In genomic region chr1:56921486-56921885, GRCh38 we compare ENCODE assay signal across 36 cellular contexts. TPM values are rescaled to one million over a fixed set of nuclear protein-coding genes. Genes with fewer than 3 reads are reported as not detected.
"Had no signal": no experiment of that assay in that cellular context is flagged by ENCODE, and none has a peak within 500 bp of the region (broad histone marks: within the 10 kb centered on the region; RNA-seq: fewer than 3 reads in every experiment).

No MANE protein-coding gene starts in this region.

- H3K9me3 Mint-ChIP-seq: activated CD4-positive, alpha-beta memory T cell treated with anti-CD3 and anti-CD28 coated beads for 36 hours; activated CD4-positive, alpha-beta T cell treated with anti-CD3 and anti-CD28 coated beads, Interleukin-2, amount 10 ng/mL, durations not matched to agents 24 days and 14 days; dendritic cell treated with granulocyte-macrophage colony-stimulating factor and Interleukin-4, amounts not matched to agents 40 ng/mL and 50 ng/mL, for 4 days; mesothelial cell of epicardium; stimulated activated effector memory CD8-positive, alpha-beta T cell treated with anti-CD3 and anti-CD28 coated beads, Interleukin-12 subunit alpha, Interleukin-12 subunit beta, amount 100 ng/mL, for 72 hours had no signal

- H3K4me3 Mint-ChIP-seq: activated CD4-positive, alpha-beta memory T cell treated with anti-CD3 and anti-CD28 coated beads for 36 hours; activated CD4-positive, alpha-beta T cell treated with anti-CD3 and anti-CD28 coated beads, Interleukin-2, amount 10 ng/mL, durations not matched to agents 24 days and 14 days; dendritic cell treated with granulocyte-macrophage colony-stimulating factor and Interleukin-4, amounts not matched to agents 40 ng/mL and 50 ng/mL, for 4 days; endodermal cell; mesothelial cell of epicardium; naive thymus-derived CD4-positive, alpha-beta T cell; stimulated activated effector memory CD8-positive, alpha-beta T cell treated with anti-CD3 and anti-CD28 coated beads, Interleukin-12 subunit alpha, Interleukin-12 subunit beta, amount 100 ng/mL, for 72 hours; stimulated activated naive CD8-positive, alpha-beta T cell treated with anti-CD3 and anti-CD28 coated beads, Interleukin-15, Interleukin-2, amounts not matched to agents 100 ng/mL and 50 ng/mL, for 24 hours had no signal

- DNase-seq: activated CD4-positive, alpha-beta memory T cell treated with anti-CD3 and anti-CD28 coated beads for 36 hours; activated CD4-positive, alpha-beta T cell treated with anti-CD3 and anti-CD28 coated beads, Interleukin-2, amount 10 ng/mL, durations not matched to agents 24 days and 14 days; activated CD4-positive, CD25-positive, alpha-beta regulatory T cell treated with anti-CD3 and anti-CD28 coated beads, Interleukin-2, amount 50 U/mL, for 72 hours; activated CD8-positive, alpha-beta memory T cell treated with anti-CD3 and anti-CD28 coated beads, Interleukin-2, amount 50 U/mL, for 4 hours; activated gamma-delta T cell; activated naive CD4-positive, alpha-beta T cell treated with anti-CD3 and anti-CD28 coated beads, Interleukin-2, amount 50 U/mL, for 16 hours; activated T-cell treated with anti-CD3 and anti-CD28 coated beads, Interleukin-2, amount 50 U/mL, for 1 hour; amniotic stem cell; central memory CD4-positive, alpha-beta T cell; endodermal cell; islet precursor cell; left cardiac atrium; left ventricle myocardium superior; mammary epithelial cell; naive thymus-derived CD4-positive, alpha-beta T cell; ovary; retina; sigmoid colon; stimulated activated CD4-positive, alpha-beta T cell treated with anti-CD3 and anti-CD28 coated beads, Interleukin-4, amount 100 ng/mL, for 24 hours; T-helper 9 cell; trophoblast cell; WERI-Rb-1 had no signal

- H3K27me3 Mint-ChIP-seq: activated CD4-positive, alpha-beta T cell treated with anti-CD3 and anti-CD28 coated beads, Interleukin-2, amount 10 ng/mL, durations not matched to agents 24 days and 14 days had no signal

- H3K9me3 ChIP-seq: neutrophil, ovary, sigmoid colon, thoracic aorta had no signal

- ATAC-seq: esophagus mucosa; left cardiac atrium; left ventricle myocardium superior; naive thymus-derived CD4-positive, alpha-beta T cell; stimulated activated effector memory CD8-positive, alpha-beta T cell treated with anti-CD3 and anti-CD28 coated beads, Interleukin-12 subunit alpha, Interleukin-12 subunit beta, amount 100 ng/mL, for 72 hours had no signal

- H3K27me3 ChIP-seq: hepatocyte, neutrophil, ovary, sigmoid colon had no signal

- H3K4me3 ChIP-seq: hepatocyte, ovary, sigmoid colon, thoracic aorta had no signal

- H3K27ac Mint-ChIP-seq: activated CD4-positive, alpha-beta memory T cell treated with anti-CD3 and anti-CD28 coated beads for 36 hours; activated CD4-positive, alpha-beta T cell treated with anti-CD3 and anti-CD28 coated beads, Interleukin-2, amount 10 ng/mL, durations not matched to agents 24 days and 14 days; dendritic cell treated with granulocyte-macrophage colony-stimulating factor and Interleukin-4, amounts not matched to agents 40 ng/mL and 50 ng/mL, for 4 days; mesothelial cell of epicardium; naive thymus-derived CD4-positive, alpha-beta T cell; progenitor cell of endocrine pancreas; stimulated activated effector memory CD8-positive, alpha-beta T cell treated with anti-CD3 and anti-CD28 coated beads, Interleukin-12 subunit alpha, Interleukin-12 subunit beta, amount 100 ng/mL, for 72 hours; stimulated activated naive CD8-positive, alpha-beta T cell treated with anti-CD3 and anti-CD28 coated beads, Interleukin-15, Interleukin-2, amounts not matched to agents 100 ng/mL and 50 ng/mL, for 24 hours had no signal

- H3K36me3 ChIP-seq: neutrophil, ovary, sigmoid colon, thoracic aorta, WERI-Rb-1 had no signal

- H3K4me1 Mint-ChIP-seq: activated CD4-positive, alpha-beta T cell treated with anti-CD3 and anti-CD28 coated beads, Interleukin-2, amount 10 ng/mL, durations not matched to agents 24 days and 14 days; stimulated activated effector memory CD8-positive, alpha-beta T cell treated with anti-CD3 and anti-CD28 coated beads, Interleukin-12 subunit alpha, Interleukin-12 subunit beta, amount 100 ng/mL, for 72 hours had no signal

- H3K4me1 ChIP-seq: sigmoid colon had no signal

- H3K36me3 Mint-ChIP-seq: activated CD4-positive, alpha-beta memory T cell treated with anti-CD3 and anti-CD28 coated beads for 36 hours; mesothelial cell of epicardium; stimulated activated effector memory CD8-positive, alpha-beta T cell treated with anti-CD3 and anti-CD28 coated beads, Interleukin-12 subunit alpha, Interleukin-12 subunit beta, amount 100 ng/mL, for 72 hours had no signal

- H3K27ac ChIP-seq: hepatocyte, neutrophil, ovary, sigmoid colon, thoracic aorta, WERI-Rb-1 had no signal

RNA-seq across cellular contexts. Expression of gene C8B, which starts 44.3 kb away (rescaled TPM):
- total RNA-seq: activated CD4-positive, alpha-beta memory T cell treated with anti-CD3 and anti-CD28 coated beads for 36 hours; activated CD4-positive, alpha-beta T cell treated with anti-CD3 and anti-CD28 coated beads, Interleukin-2, amount 10 ng/mL, durations not matched to agents 24 days and 14 days; activated CD8-positive, alpha-beta memory T cell treated with anti-CD3 and anti-CD28 coated beads for 36 hours; astrocyte; endodermal cell; esophagus mucosa; frontal cortex; left cardiac atrium; left ventricle myocardium superior; mammary epithelial cell; mesothelial cell of epicardium; naive thymus-derived CD4-positive, alpha-beta T cell; sigmoid colon; subcutaneous adipose tissue; T-helper 1 cell treated with Interleukin-12 subunit alpha and Interleukin-12 subunit beta and Interleukin-4 antibody, amounts not matched to agents 30 ng/mL and 1 ng/mL, for 36 hours; thoracic aorta had no signal
